Comparison of ENCODE assay signal across 26 cellular contexts in genomic region chr9:130601100-130601499, GRCh38.
"Had no signal": no experiment of that assay in that cellular context is flagged by ENCODE, and none has a peak within 500 bp of the region (broad histone marks: within the 10 kb centered on the region; RNA-seq: fewer than 3 reads in every experiment).

No MANE protein-coding gene starts in this region.

- FAIRE-seq: colon, K562 had no signal

- DNase-seq: activated CD4-positive, alpha-beta T cell treated with anti-CD3 and anti-CD28 coated beads for 48 hours; activated CD4-positive, alpha-beta T cell treated with anti-CD3 and anti-CD28 coated beads, Interleukin-2, amount 50 U/mL, for 4 hours; activated CD8-positive, alpha-beta memory T cell treated with anti-CD3 and anti-CD28 coated beads, Interleukin-2, amount 50 U/mL, for 48 hours; activated CD8-positive, alpha-beta T cell treated with anti-CD3 and anti-CD28 coated beads, Interleukin-2, amount 10 ng/mL, durations not matched to agents 7 days and 5 days; activated effector memory CD4-positive, alpha-beta T cell treated with Interleukin-2 at 50 U/mL for 16 hours; activated naive CD4-positive, alpha-beta T cell; activated T-cell treated with anti-CD3 and anti-CD28 coated beads, Interleukin-2, amount 50 U/mL, for 1 hour; aorta; body of pancreas; Karpas-422; NCI-H1417; NCI-H1930; NCI-H446 treated with DMSO at 0.1 percent for 48 hours; NCI-H524 treated with DMSO at 0.1 percent for 48 hours; NCI-H748 treated with DMSO at 0.1 percent for 48 hours; OCI-M1; Right ventricle myocardium superior; SK-N-SH; T-helper 1 cell; WERI-Rb-1 had no signal

- H3K27ac Mint-ChIP-seq: activated CD8-positive, alpha-beta T cell treated with anti-CD3 and anti-CD28 coated beads, Interleukin-2, amount 10 ng/mL, durations not matched to agents 7 days and 5 days; activated naive CD4-positive, alpha-beta T cell treated with anti-CD3 and anti-CD28 coated beads, Interleukin-2, amount 50 U/mL, for 24 hours had no signal

- H3K4me1 ChIP-seq: body of pancreas, SJCRH30 had no signal

- H3K9me3 ChIP-seq: body of pancreas, SJCRH30, SK-N-SH had no signal

- H3K4me3 Mint-ChIP-seq: activated CD8-positive, alpha-beta T cell treated with anti-CD3 and anti-CD28 coated beads, Interleukin-2, amount 10 ng/mL, durations not matched to agents 7 days and 5 days; activated naive CD4-positive, alpha-beta T cell treated with anti-CD3 and anti-CD28 coated beads, Interleukin-2, amount 50 U/mL, for 24 hours; central memory CD8-positive, alpha-beta T cell had no signal

- H3K27ac ChIP-seq: body of pancreas, RWPE1, SJCRH30, WERI-Rb-1 had no signal

- H3K27me3 Mint-ChIP-seq: activated naive CD4-positive, alpha-beta T cell treated with anti-CD3 and anti-CD28 coated beads, Interleukin-2, amount 50 U/mL, for 24 hours; central memory CD8-positive, alpha-beta T cell had no signal

- H3K9me3 Mint-ChIP-seq: activated naive CD4-positive, alpha-beta T cell treated with anti-CD3 and anti-CD28 coated beads, Interleukin-2, amount 50 U/mL, for 24 hours; central memory CD8-positive, alpha-beta T cell had no signal

- H3K27me3 ChIP-seq: body of pancreas, SJCRH30 had no signal

- H3K4me3 ChIP-seq: body of pancreas, K562, SJCRH30 had no signal
